1 cellular context compared by ENCODE assay signal in genomic region chr19:18815673-18816072, GRCh38.
TF ChIP-seq lines count a peak whose summit lies in the region.

No MANE protein-coding gene starts in this region.

TF ChIP-seq in HepG2, 621 proteins besides CTCF, POLR2A, EP300 and RAD21:
- TF ChIP-seq ZBTB46 (CRISPR knock-in tag; IDR thresholded peaks at IDR 0.05; ENCODE audit: borderline replicate concordance) (no peak), ZNF768 (CRISPR knock-in tag; IDR thresholded peaks at IDR 0.05) (peak; percentile 52; the same call in 1 of the 2 replicates)
